ENCODE assay signal across 1 cellular context in genomic region chr22:49956914-49957825, GRCh38.
TF ChIP-seq lines count a peak whose summit lies in the region.

No MANE protein-coding gene starts in this region.

TF ChIP-seq in SK-N-SH, 30 proteins besides CTCF, POLR2A, EP300 and RAD21:
- TF ChIP-seq MAX (IDR thresholded peaks at IDR 0.05; ENCODE audit: low read depth), result no peak
- no peak for TF ChIP-seq RCOR1 (IDR thresholded peaks at IDR 0.05; ENCODE audit: low read length)
- TF ChIP-seq REST (IDR thresholded peaks at IDR 0.05; ENCODE audit: low read depth, low read length), result no peak
- no peak for TF ChIP-seq USF1 (IDR thresholded peaks at IDR 0.05; ENCODE audit: borderline replicate concordance, low read depth)
- TF ChIP-seq ELF1 (IDR thresholded peaks at IDR 0.05), result no peak
